In genomic region chr17:57772774-57773173, GRCh38 we compare ENCODE assay signal across 18 cellular contexts. TPM values are rescaled to one million over a fixed set of nuclear protein-coding genes. Genes with fewer than 3 reads are reported as not detected.
A peak's percentile ranks its signal among the peaks of the same experiment; 100 is the strongest.
DNase-seq lines count a peak whose midpoint lies in the region; ATAC-seq, FAIRE-seq and TF ChIP-seq lines count a peak whose summit lies in the region.
"Had no signal": no experiment of that assay in that cellular context is flagged by ENCODE, and none has a peak within 500 bp of the region (broad histone marks: within the 10 kb centered on the region; RNA-seq: fewer than 3 reads in every experiment).

No MANE protein-coding gene starts in this region.

- no TSS peak for BruUV-seq in HepG2 (replicated peaks; lab: Mats Ljungman, UMichigan)

- in situ Hi-C loops in HepG2 (cut with HindIII; ENCODE audit: extremely low pct_ligation_motif_present, low pct_unique_long_range_greater_than_20kb) (no loop called here), GM13976 (cut with MboI; ENCODE audit: low sequenced_read_pairs, unreplicated experiment) (no loop called here)

- no peak overlapping the region for H3K27ac ChIP-seq in HepG2 (ENCODE audit: extremely low read length, insufficient read depth, low read length)
- H3K27ac ChIP-seq in right lobe of liver, result no peak overlapping the region
- H3K27ac ChIP-seq: Peyer's patch had no signal

- H3K4me3 ChIP-seq in HepG2 (replicated peaks in 1 of 3; ENCODE audit: insufficient read depth in 1 of 3, low read depth in 2 of 3, low read length in 3 of 3) (no peak overlapping the region), right lobe of liver (no peak overlapping the region), choroid plexus epithelial cell (ENCODE audit: low read depth, low read length) (no peak overlapping the region)
- H3K4me3 ChIP-seq: Peyer's patch had no signal

- H3K9me3 Mint-ChIP-seq in type B pancreatic cell, result no peaks in the 10 kb centered on the region
- H3K9me3 Mint-ChIP-seq in chondrocyte (ENCODE audit: low read depth), result no peaks in the 10 kb centered on the region

- H3K4me1 Mint-ChIP-seq in type B pancreatic cell (ENCODE audit: unreplicated experiment), result no peaks in the 10 kb centered on the region
- no peaks in the 10 kb centered on the region for H3K4me1 Mint-ChIP-seq in chondrocyte (ENCODE audit: low read depth)

- WGBS in HepG2 (ENCODE audit: low lambda C conversion rate), result 17% methylated on average over 7 of the region's 7 CpGs
- WGBS in right lobe of liver (ENCODE audit: insufficient coverage, low coverage, low lambda C conversion rate, missing lambda C conversion rate), result 30% methylated on average over 2 of the region's 7 CpGs

- no peak overlapping the region for H3K4me2 ChIP-seq in HepG2 (ENCODE audit: low read depth, low read length)

- H3K79me2 ChIP-seq in HepG2 (ENCODE audit: insufficient read depth, low read length), result no peaks in the 10 kb centered on the region

- H3K4me3 Mint-ChIP-seq in type B pancreatic cell (no peak overlapping the region), chondrocyte (ENCODE audit: unreplicated experiment) (no peak overlapping the region)

- H3K27ac Mint-ChIP-seq in type B pancreatic cell, result no peak overlapping the region
- no peak overlapping the region for H3K27ac Mint-ChIP-seq in chondrocyte (ENCODE audit: unreplicated experiment)

- DNase-seq in HepG2 (ENCODE audit: low spot score) (no peak), right lobe of liver (no peak), MV-4-11 (lab: John Stamatoyannopoulos, UW) (peak; percentile 28), choroid plexus epithelial cell (ENCODE audit: low read depth) (no peak), type B pancreatic cell (ENCODE audit: extremely low spot score, unreplicated experiment) (no peak), chondrocyte (ENCODE audit: low spot score) (no peak), GM13976 (ENCODE audit: low spot score) (no peak)
- no peak for DNase-seq in stimulated activated CD4-positive, alpha-beta T cell treated with anti-CD3 and anti-CD28 coated beads, Interleukin-4, amount 100 ng/mL, for 4 hours
- DNase-seq: COR-L47, HCEC 1CT, NCI-H1092, NCI-H146, NCI-H2081 treated with DMSO at 0.1 percent for 48 hours, NCI-H510A, Peyer's patch had no signal

- ATAC-seq in HepG2 (peak; percentile 37; the same call in 1 of the 3 replicates), right lobe of liver (no peak)
- ATAC-seq: Right ventricle myocardium inferior had no signal

- POLR2A ChIA-PET in HepG2 (lab: Yijun Ruan, JAX), result no interaction called here

- H3K4me1 ChIP-seq in HepG2 (ENCODE audit: insufficient read depth, low read length) (no peaks in the 10 kb centered on the region), right lobe of liver (no peaks in the 10 kb centered on the region)
- H3K4me1 ChIP-seq: Peyer's patch had no signal

- FAIRE-seq in HepG2 (lab: Jason Lieb, UNC), result no peak
- FAIRE-seq: A204.1 had no signal

- TF ChIP-seq EP300 in HepG2 (IDR thresholded peaks at IDR 0.05; ENCODE audit: low read depth in 2 of 2, low read length in 2 of 2) (no peak), HepG2 (CRISPR knock-in tag; IDR thresholded peaks at IDR 0.05; ENCODE audit: borderline replicate concordance) (no peak)

- H3K27me3 Mint-ChIP-seq in type B pancreatic cell, result peaks cover 68% of the 10 kb centered on the region
- peaks cover 68% of the 10 kb centered on the region for H3K27me3 Mint-ChIP-seq in chondrocyte (ENCODE audit: low read depth)

- H3K36me3 ChIP-seq in HepG2 (replicated peaks in 1 of 2; ENCODE audit: control insufficient read depth in 1 of 2, insufficient read depth in 2 of 2, low read length in 2 of 2) (no peaks in the 10 kb centered on the region), right lobe of liver (no peaks in the 10 kb centered on the region)
- H3K36me3 ChIP-seq: Peyer's patch had no signal

- H4K20me1 ChIP-seq in HepG2 (ENCODE audit: insufficient read depth, low read length), result no peaks in the 10 kb centered on the region

- intact Hi-C loops in HepG2 (cut with micrococcal nuclease; ENCODE audit: unreplicated experiment), result no loop called here
- intact Hi-C loops in right lobe of liver (cut with DNase I), result no loop called here

- CTCF ChIA-PET in HepG2 (lab: Yijun Ruan, JAX; ENCODE audit: low intra/inter-chr PET ratio, low total read pairs), result no interaction called here

- TF ChIP-seq POLR2A in HepG2 (IDR thresholded peaks at IDR 0.05; ENCODE audit: insufficient read depth in 1 of 2, low read depth in 2 of 2, low read length in 2 of 2) (no peak), right lobe of liver (IDR thresholded peaks at IDR 0.05) (no peak)

- no peak for TF ChIP-seq RAD21 in HepG2 (CRISPR knock-in tag; IDR thresholded peaks at IDR 0.05)

- peaks cover 2 to 75% of the 10 kb centered on the region in 2 experiments; a peak in 4 of 5 replicates for H3K27me3 ChIP-seq in HepG2 (ENCODE audit: control insufficient read depth in 1 of 2, insufficient read depth in 2 of 2, low read length in 2 of 2)
- no peaks in the 10 kb centered on the region for H3K27me3 ChIP-seq in right lobe of liver
- H3K27me3 ChIP-seq: Peyer's patch had no signal

- H3K36me3 Mint-ChIP-seq in type B pancreatic cell (no peaks in the 10 kb centered on the region), chondrocyte (ENCODE audit: low read depth) (no peaks in the 10 kb centered on the region)

- H3K9ac ChIP-seq in HepG2 (ENCODE audit: insufficient read depth, low read depth, low read length), result no peak overlapping the region

- H3K9me3 ChIP-seq in HepG2 (ENCODE audit: low read length) (no peaks in the 10 kb centered on the region), right lobe of liver (no peaks in the 10 kb centered on the region)
- H3K9me3 ChIP-seq: Peyer's patch had no signal

- H2AFZ ChIP-seq in HepG2 (ENCODE audit: low read length), result no peak overlapping the region

- no peak for TF ChIP-seq CTCF in HepG2 (CRISPR knock-in tag; IDR thresholded peaks at IDR 0.05)
- TF ChIP-seq CTCF in right lobe of liver (IDR thresholded peaks at IDR 0.05), result no peak
- peak; percentile 10 for TF ChIP-seq CTCF in choroid plexus epithelial cell (conservative IDR thresholded peaks at IDR 0.05; ENCODE audit: low read depth, low read length)
- peak; percentile 21 for TF ChIP-seq CTCF in type B pancreatic cell (conservative IDR thresholded peaks at IDR 0.05)
- no peak for TF ChIP-seq CTCF in chondrocyte (IDR thresholded peaks at IDR 0.05)
- no peak for TF ChIP-seq CTCF in GM13976 (IDR thresholded peaks at IDR 0.05; ENCODE audit: borderline replicate concordance, control extremely low read depth, extremely low read depth, insufficient read depth, missing control alignments)

TF ChIP-seq in HepG2, 621 proteins besides CTCF, POLR2A, EP300 and RAD21:
- TF ChIP-seq STAG1 (CRISPR knock-in tag; IDR thresholded peaks at IDR 0.05) (peak; percentile 13; the same call in 1 of the 2 replicates), ZNF263 (CRISPR knock-in tag; IDR thresholded peaks at IDR 0.05) (peak; percentile 35; the same call in 1 of the 2 replicates), PITX1 (CRISPR knock-in tag; IDR thresholded peaks at IDR 0.05) (no peak)

RNA-seq across cellular contexts. Expression of gene CCDC182, which starts 27.7 kb away (rescaled TPM):
- not detected in 2 replicates for total RNA-seq in HepG2 (2016; rRNA removed; fragmentation: Illumina TruSeq; extraction: Trizol)
- not detected in 2 replicates for total RNA-seq in HepG2 (2016; cell fraction: cytosol; rRNA removed; fragmentation: Illumina TruSeq; extraction: Trizol; ENCODE audit: low read depth)
- not detected in 2 replicates for total RNA-seq in HepG2 (2016; cell fraction: insoluble cytoplasmic fraction; rRNA removed; fragmentation: Illumina TruSeq; extraction: Trizol)
- total RNA-seq in HepG2 (2016; cell fraction: membrane; rRNA removed; fragmentation: Illumina TruSeq; extraction: Trizol), result not detected in 2 replicates
- not detected in 2 replicates for total RNA-seq in HepG2 (2016; cell fraction: nucleus; rRNA removed; fragmentation: Illumina TruSeq; extraction: Trizol)
- not detected in 2 replicates for polyA plus RNA-seq in HepG2 (2011; rRNA removed)
- not detected in 2 replicates for polyA plus RNA-seq in HepG2 (2011; cell fraction: cytosol; rRNA removed)
- not detected in 2 replicates for polyA plus RNA-seq in HepG2 (2011; cell fraction: nucleus; rRNA removed)
- polyA plus RNA-seq in HepG2 (2012), result not detected in 2 replicates
- not detected in 2 replicates for polyA plus RNA-seq in HepG2 (2016; cell fraction: cytosol; fragmentation: Illumina TruSeq; extraction: Trizol; ENCODE audit: low read depth)
- not detected in 2 replicates for polyA plus RNA-seq in HepG2 (2016; cell fraction: insoluble cytoplasmic fraction; fragmentation: Illumina TruSeq; extraction: Trizol; ENCODE audit: low read depth)
- polyA plus RNA-seq in HepG2 (2016; cell fraction: membrane; fragmentation: Illumina TruSeq; extraction: Trizol; ENCODE audit: low read depth), result not detected in 2 replicates
- polyA plus RNA-seq in HepG2 (2016; cell fraction: nucleus; fragmentation: Illumina TruSeq; extraction: Trizol; ENCODE audit: insufficient read depth, low read depth), result not detected in 2 replicates
- not detected in 2 replicates for polyA minus RNA-seq in HepG2 (2011; rRNA and poly(A)+ RNA removed; ENCODE audit: low replicate concordance)
- polyA minus RNA-seq in HepG2 (2011; cell fraction: cytosol; rRNA and poly(A)+ RNA removed), result not detected in 2 replicates
- polyA minus RNA-seq in HepG2 (2011; cell fraction: nucleus; rRNA and poly(A)+ RNA removed), result not detected in 2 replicates
- total RNA-seq in right lobe of liver, result not detected
- not detected in 2 replicates for total RNA-seq in type B pancreatic cell (ENCODE audit: low replicate concordance)
- not detected in 3 replicates for total RNA-seq in chondrocyte
- total RNA-seq: HT1080, Peyer's patch, Right ventricle myocardium inferior had no signal

Comparison
In these comparisons a context has a peak if more than half of its experiments do, and no peak if none do; other contexts are left out.
1. CTCF ChIP-seq: peak in choroid plexus epithelial cell (single experiment) and type B pancreatic cell (single experiment); none in HepG2 (single experiment), right lobe of liver (0 of 4), chondrocyte (single experiment) and GM13976 (single experiment).